In the genomic region with DNA sequence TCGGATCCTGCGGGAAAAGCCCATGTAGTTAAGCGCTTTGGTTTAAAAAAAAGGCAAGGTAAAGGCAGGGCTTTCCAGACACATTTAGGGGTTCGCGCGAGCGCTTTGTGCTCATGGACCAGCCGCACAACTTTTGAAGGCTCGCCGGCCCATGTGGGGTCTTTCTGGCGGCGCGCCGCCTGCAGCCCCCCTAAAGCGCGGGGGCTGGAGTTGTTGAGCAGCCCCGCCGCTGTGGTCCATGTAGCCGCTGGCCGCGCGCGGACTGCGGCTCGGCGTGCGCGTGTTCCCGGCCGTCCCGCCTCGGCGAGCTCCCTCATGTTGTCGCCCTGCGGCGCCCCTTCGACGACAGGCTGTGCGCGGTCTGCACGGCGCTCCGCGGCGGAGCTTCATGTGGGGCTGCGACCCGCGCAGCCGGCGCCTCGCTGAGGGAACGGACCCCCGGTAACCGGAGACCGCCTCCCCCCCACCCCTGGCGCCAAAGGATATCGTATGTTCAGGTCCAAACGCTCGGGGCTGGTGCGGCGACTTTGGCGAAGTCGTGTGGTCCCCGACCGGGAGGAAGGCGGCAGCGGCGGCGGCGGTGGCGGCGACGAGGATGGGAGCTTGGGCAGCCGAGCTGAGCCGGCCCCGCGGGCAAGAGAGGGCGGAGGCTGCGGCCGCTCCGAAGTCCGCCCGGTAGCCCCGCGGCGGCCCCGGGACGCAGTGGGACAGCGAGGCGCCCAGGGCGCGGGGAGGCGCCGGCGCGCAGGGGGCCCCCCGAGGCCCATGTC, we compare ENCODE assay signal across 8 cellular contexts. TPM values are rescaled to one million over a fixed set of nuclear protein-coding genes. Genes with fewer than 3 reads are reported as not detected.
DNase-seq lines count a peak whose midpoint lies in the region; ATAC-seq, FAIRE-seq and TF ChIP-seq lines count a peak whose summit lies in the region.

No MANE protein-coding gene starts in this region.

- no peak overlapping the region for H3K27ac Mint-ChIP-seq in activated naive CD8-positive, alpha-beta T cell treated with anti-CD3 and anti-CD28 coated beads, Interleukin-2, amount 10 ng/mL, durations not matched to agents 7 days and 5 days
- no peak overlapping the region for H3K27ac Mint-ChIP-seq in stimulated activated naive CD8-positive, alpha-beta T cell treated with anti-CD3 and anti-CD28 coated beads, Interleukin-15, Interleukin-2, amounts not matched to agents 100 ng/mL and 50 ng/mL, for 24 hours

- intact Hi-C loops in kidney (cut with DNase I), result no loop called here

- H3K27me3 Mint-ChIP-seq in activated naive CD8-positive, alpha-beta T cell treated with anti-CD3 and anti-CD28 coated beads, Interleukin-2, amount 10 ng/mL, durations not matched to agents 7 days and 5 days, result peaks cover 23% of the 10 kb centered on the region
- peaks cover 25% of the 10 kb centered on the region for H3K27me3 Mint-ChIP-seq in stimulated activated naive CD8-positive, alpha-beta T cell treated with anti-CD3 and anti-CD28 coated beads, Interleukin-15, Interleukin-2, amounts not matched to agents 100 ng/mL and 50 ng/mL, for 24 hours

- DNase-seq in activated naive CD8-positive, alpha-beta T cell treated with anti-CD3 and anti-CD28 coated beads, Interleukin-2, amount 10 ng/mL, durations not matched to agents 7 days and 5 days, result peak; percentile 54
- DNase-seq in kidney (peak; percentile 83), activated gamma-delta T cell treated with Interleukin-2 at 50 U/mL for 16 hours (no peak), T-helper 9 cell (no peak), pons (ENCODE audit: low spot score) (no peak)

- peak overlapping the region; percentile 68 for H2AFZ ChIP-seq in ACC112 (ENCODE audit: low read length, unreplicated experiment)

- FAIRE-seq in kidney (lab: Jason Lieb, UNC), result no peak

- H3K9me3 ChIP-seq in HUES64 (ENCODE audit: insufficient read depth, low read depth, low read length) (no peaks in the 10 kb centered on the region), kidney (ENCODE audit: control insufficient read depth in 1 of 2, low read length in 2 of 2) (no peaks in the 10 kb centered on the region)

- peaks cover 2% of the 10 kb centered on the region for H3K36me3 Mint-ChIP-seq in activated naive CD8-positive, alpha-beta T cell treated with anti-CD3 and anti-CD28 coated beads, Interleukin-2, amount 10 ng/mL, durations not matched to agents 7 days and 5 days
- no peaks in the 10 kb centered on the region for H3K36me3 Mint-ChIP-seq in stimulated activated naive CD8-positive, alpha-beta T cell treated with anti-CD3 and anti-CD28 coated beads, Interleukin-15, Interleukin-2, amounts not matched to agents 100 ng/mL and 50 ng/mL, for 24 hours (ENCODE audit: low read depth)

- no peaks in the 10 kb centered on the region for H3K9me3 Mint-ChIP-seq in activated naive CD8-positive, alpha-beta T cell treated with anti-CD3 and anti-CD28 coated beads, Interleukin-2, amount 10 ng/mL, durations not matched to agents 7 days and 5 days
- no peaks in the 10 kb centered on the region for H3K9me3 Mint-ChIP-seq in stimulated activated naive CD8-positive, alpha-beta T cell treated with anti-CD3 and anti-CD28 coated beads, Interleukin-15, Interleukin-2, amounts not matched to agents 100 ng/mL and 50 ng/mL, for 24 hours

- no peaks in the 10 kb centered on the region for H3K36me3 ChIP-seq in ACC112 (ENCODE audit: insufficient read depth, low read length)
- no peaks in the 10 kb centered on the region for H3K36me3 ChIP-seq in HUES64 (ENCODE audit: insufficient read depth, low read length)
- H3K36me3 ChIP-seq in kidney (ENCODE audit: control insufficient read depth in 1 of 2, insufficient read depth in 2 of 2, low read length in 2 of 2), result no peaks in the 10 kb centered on the region

- H3K4me1 ChIP-seq in ACC112 (ENCODE audit: control insufficient read depth, insufficient read depth, low read length, unreplicated experiment) (peaks cover 45% of the 10 kb centered on the region), HUES64 (ENCODE audit: insufficient read depth, low read length) (peaks cover 32% of the 10 kb centered on the region), kidney (ENCODE audit: control insufficient read depth in 1 of 2, insufficient read depth in 1 of 2, low read depth in 1 of 2, low read length in 2 of 2) (peaks cover 24 to 36% of the 10 kb centered on the region in 2 donors)

- no peak for ATAC-seq in activated naive CD8-positive, alpha-beta T cell treated with anti-CD3 and anti-CD28 coated beads, Interleukin-2, amount 10 ng/mL, durations not matched to agents 7 days and 5 days (ENCODE audit: low read depth)

- peak overlapping the region; percentile 98 for H3K4me3 Mint-ChIP-seq in activated naive CD8-positive, alpha-beta T cell treated with anti-CD3 and anti-CD28 coated beads, Interleukin-2, amount 10 ng/mL, durations not matched to agents 7 days and 5 days
- H3K4me3 Mint-ChIP-seq in stimulated activated naive CD8-positive, alpha-beta T cell treated with anti-CD3 and anti-CD28 coated beads, Interleukin-15, Interleukin-2, amounts not matched to agents 100 ng/mL and 50 ng/mL, for 24 hours, result peak overlapping the region; percentile 82

- H3K79me2 ChIP-seq in ACC112 (ENCODE audit: control insufficient read depth, insufficient read depth, low read length, unreplicated experiment), result peaks cover 47% of the 10 kb centered on the region

- TF ChIP-seq CTCF in kidney (IDR thresholded peaks at IDR 0.05; ENCODE audit: borderline replicate concordance, extremely low read depth, insufficient read depth), result no peak

- H3K27me3 ChIP-seq in ACC112 (ENCODE audit: insufficient read depth, low read length) (no peaks in the 10 kb centered on the region), HUES64 (ENCODE audit: insufficient read depth, low read length) (peaks cover 39% of the 10 kb centered on the region)

- H3K27ac ChIP-seq in ACC112 (ENCODE audit: low read depth, low read length) (no peak overlapping the region), HUES64 (ENCODE audit: low read depth, low read length) (peak overlapping the region; percentile 85), kidney (ENCODE audit: low read depth in 2 of 2, low read length in 2 of 2) (peak overlapping the region; percentile 89 to 90)

- whole genome bisulfite sequencing in HUES64, result under 1% methylated on average over 97 of the region's 97 CpGs

- H3K9ac ChIP-seq in HUES64 (ENCODE audit: low read depth, low read length), result peak overlapping the region; percentile 84
- H3K9ac ChIP-seq in kidney (ENCODE audit: low read length in 2 of 2), result peak overlapping the region; percentile 34 to 78

- peaks cover 16% of the 10 kb centered on the region for H3K4me1 Mint-ChIP-seq in activated naive CD8-positive, alpha-beta T cell treated with anti-CD3 and anti-CD28 coated beads, Interleukin-2, amount 10 ng/mL, durations not matched to agents 7 days and 5 days
- peaks cover 24% of the 10 kb centered on the region for H3K4me1 Mint-ChIP-seq in stimulated activated naive CD8-positive, alpha-beta T cell treated with anti-CD3 and anti-CD28 coated beads, Interleukin-15, Interleukin-2, amounts not matched to agents 100 ng/mL and 50 ng/mL, for 24 hours (ENCODE audit: low read depth)

- POLR2A ChIA-PET in activated naive CD8-positive, alpha-beta T cell treated with anti-CD3 and anti-CD28 coated beads, Interleukin-2, amount 10 ng/mL, durations not matched to agents 7 days and 5 days (lab: Charles Lee), result interaction anchor here (0.6 to 3.7 kb wide), 8 partner anchors 10 to 1095 kb away, joined by 3 to 42 read pairs (median 3); no protein-coding TSS in a partner anchor

- H3K4me3 ChIP-seq in ACC112 (ENCODE audit: low read depth, low read length) (peak overlapping the region; percentile 87), HUES64 (ENCODE audit: low read length) (peak overlapping the region; percentile 86), kidney (ENCODE audit: low read length in 2 of 2) (peak overlapping the region; percentile 89 to 91)

RNA-seq across cellular contexts. Expression of a gene that starts 0.9 kb away (rescaled TPM):
- 3.8 TPM for polyA plus RNA-seq in HUES64 (2013, experiment 1 of 2)
- polyA plus RNA-seq in HUES64 (2013, experiment 2 of 2), result 4.2 TPM
- under 1 TPM; 0.91 to 0.94 TPM for total RNA-seq in activated naive CD8-positive, alpha-beta T cell treated with anti-CD3 and anti-CD28 coated beads, Interleukin-2, amount 10 ng/mL, durations not matched to agents 7 days and 5 days
- total RNA-seq in kidney, result 23.0 TPM
- 15.4 TPM for polyA plus RNA-seq in kidney (ENCODE audit: insufficient read depth, low read depth, low replicate concordance)

Comparison
In these comparisons a context has a peak if more than half of its experiments do, and no peak if none do; other contexts are left out.
1. DNase-seq: peak in activated naive CD8-positive, alpha-beta T cell treated with anti-CD3 and anti-CD28 coated beads, Interleukin-2, amount 10 ng/mL, durations not matched to agents 7 days and 5 days (single experiment) and kidney (single experiment); none in activated gamma-delta T cell treated with Interleukin-2 at 50 U/mL for 16 hours (single experiment), T-helper 9 cell (single experiment) and pons (single experiment).
2. RNA of a gene that starts 0.9 kb away (total RNA-seq): 23.0 TPM in kidney (single experiment); 0.91 to 0.94 TPM in activated naive CD8-positive, alpha-beta T cell treated with anti-CD3 and anti-CD28 coated beads, Interleukin-2, amount 10 ng/mL, durations not matched to agents 7 days and 5 days; every median in the first group is over 10 times any median in the second.
3. Peak in every context shown above with its lines, with median percentiles within 50 percentile points of each other: H3K4me3 ChIP-seq.